Comparison of ENCODE assay signal across 27 cellular contexts in the genomic region with DNA sequence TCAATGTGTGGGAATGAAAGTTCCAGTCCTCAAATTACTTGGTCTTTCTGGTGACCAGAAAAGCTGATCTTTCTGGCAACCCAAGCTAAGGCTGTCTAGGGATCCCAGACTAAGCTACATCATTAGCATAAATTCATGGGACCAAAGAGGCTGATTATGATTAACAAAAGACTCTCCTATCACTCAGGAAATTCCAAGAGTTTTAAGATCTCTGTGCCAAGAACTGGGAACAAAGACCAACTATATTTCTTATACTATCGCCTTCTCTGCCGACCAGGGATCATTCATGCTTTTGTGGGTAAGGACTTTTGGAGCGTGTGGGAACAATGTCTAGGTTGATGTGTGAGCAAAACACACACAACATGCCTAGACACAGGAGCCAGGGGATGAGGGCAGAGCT. TPM values are rescaled to one million over a fixed set of nuclear protein-coding genes. Genes with fewer than 3 reads are reported as not detected.
DNase-seq lines count a peak whose midpoint lies in the region; ATAC-seq and TF ChIP-seq lines count a peak whose summit lies in the region.
"Had no signal": no experiment of that assay in that cellular context is flagged by ENCODE, and none has a peak within 500 bp of the region (broad histone marks: within the 10 kb centered on the region; RNA-seq: fewer than 3 reads in every experiment).

No MANE protein-coding gene starts in this region.

- no peak overlapping the region for H3K4me2 ChIP-seq in neuronal stem cell (ENCODE audit: insufficient read depth, low read length, poor library complexity, severe bottlenecking)
- H3K4me2 ChIP-seq: KMS-11, PC-9 had no signal

- TF ChIP-seq CTCF in fibroblast of pulmonary artery (IDR thresholded peaks at IDR 0.05; ENCODE audit: low read length, missing control alignments), result no peak
- no peak for TF ChIP-seq CTCF in foreskin fibroblast (IDR thresholded peaks at IDR 0.05; ENCODE audit: low read depth, low read length)
- no peak for TF ChIP-seq CTCF in foreskin keratinocyte (conservative IDR thresholded peaks at IDR 0.05)

- no peak overlapping the region for H3K9ac ChIP-seq in neuronal stem cell (ENCODE audit: low read depth, low read length, poor library complexity)
- H3K9ac ChIP-seq: KMS-11 had no signal

- no peak overlapping the region for H3K14ac ChIP-seq in neuronal stem cell (ENCODE audit: low read length)

- no peak for ATAC-seq in foreskin keratinocyte
- no peak for ATAC-seq in HG03342 (IDR thresholded peaks at IDR 0.05; ENCODE audit: unreplicated experiment)

- no peak overlapping the region for H3K4me3 ChIP-seq in fibroblast of pulmonary artery (replicated peaks; ENCODE audit: low read depth, low read length)
- no peak overlapping the region for H3K4me3 ChIP-seq in neuronal stem cell (ENCODE audit: low read length in 2 of 2)
- H3K4me3 ChIP-seq in foreskin fibroblast (ENCODE audit: low read depth in 1 of 2, low read length in 2 of 2), result no peak overlapping the region
- H3K4me3 ChIP-seq: PC-9, SJSA1 had no signal

- DNase-seq in SK-MEL-5 (ENCODE audit: low read depth, low spot score) (peak; percentile 78), fibroblast of pulmonary artery (ENCODE audit: low read depth) (peak; percentile 4), neuronal stem cell (ENCODE audit: low spot score) (no peak), foreskin fibroblast (no peak), foreskin keratinocyte (no peak), DMS153 treated with DMSO at 0.1 percent for 48 hours (lab: John Stamatoyannopoulos, UW; ENCODE audit: unreplicated experiment) (no peak)
- DNase-seq: ACHN; BE2C; Calu3; CD8-positive, alpha-beta memory T cell; DND-41; GOT3; HCEC 1CT; MM.1S; NCI-H1048; NCI-H1417; NCI-H1694 treated with DMSO at 0.1 percent for 48 hours; NCI-H2081; NCI-H2227 treated with DMSO at 0.1 percent for 48 hours; NCI-H526 treated with DMSO at 0.1 percent for 48 hours; PC-9; Right ventricle myocardium superior; RPMI8226 had no signal

- no CpG with 5 or more reads among the region's 3 CpGs for WGBS in neuronal stem cell (ENCODE audit: extremely low coverage in 2 of 2, insufficient read length in 2 of 2, insufficient replicate concordance in 1 of 2), 2 donors

- no peak overlapping the region for H3K23ac ChIP-seq in neuronal stem cell (ENCODE audit: low read depth, low read length, poor library complexity)

- H3K9me3 ChIP-seq in neuronal stem cell (replicated peaks in 1 of 2; ENCODE audit: control insufficient read depth in 2 of 2, insufficient read depth in 1 of 2, low read depth in 1 of 2, low read length in 2 of 2), result no peaks in the 10 kb centered on the region
- H3K9me3 ChIP-seq: BE2C, SJSA1 had no signal

- no peak overlapping the region for H4K8ac ChIP-seq in neuronal stem cell (ENCODE audit: low read depth, low read length)

- H3K27ac ChIP-seq in neuronal stem cell (replicated peaks; ENCODE audit: low read length) (no peak overlapping the region), foreskin keratinocyte (no peak overlapping the region)
- H3K27ac ChIP-seq: HL-60, KMS-11, PC-9, SJSA1 had no signal

- in situ Hi-C loops in SK-MEL-5 (cut with HindIII; ENCODE audit: low pct_unique_long_range_greater_than_20kb, low sequenced_read_pairs), result no loop called here

- no peaks in the 10 kb centered on the region for H3K27me3 ChIP-seq in neuronal stem cell (ENCODE audit: control insufficient read depth in 3 of 3, insufficient read depth in 3 of 3, low read depth in 1 of 3, low read length in 3 of 3)
- no peaks in the 10 kb centered on the region for H3K27me3 ChIP-seq in foreskin keratinocyte
- H3K27me3 ChIP-seq: BE2C had no signal

- no peak overlapping the region for H2BK15ac ChIP-seq in neuronal stem cell (ENCODE audit: low read length)

- H3K4me1 ChIP-seq in neuronal stem cell (ENCODE audit: control insufficient read depth in 2 of 2, insufficient read depth in 1 of 2, low read depth in 1 of 2, low read length in 2 of 2) (peaks cover 3 to 15% of the 10 kb centered on the region in 2 donors), foreskin keratinocyte (no peaks in the 10 kb centered on the region)
- H3K4me1 ChIP-seq: BE2C, SJSA1 had no signal

- H3K18ac ChIP-seq in neuronal stem cell (ENCODE audit: low read length), result no peak overlapping the region

- H2AK5ac ChIP-seq in neuronal stem cell (ENCODE audit: low read depth, low read length), result no peak overlapping the region

- no peak overlapping the region for H2BK120ac ChIP-seq in neuronal stem cell (ENCODE audit: low read depth, low read length)

- H3K79me1 ChIP-seq in neuronal stem cell (ENCODE audit: low read depth, low read length), result no peaks in the 10 kb centered on the region

- H4K91ac ChIP-seq in neuronal stem cell (ENCODE audit: low read depth, low read length, poor library complexity), result no peak overlapping the region

- H2AFZ ChIP-seq in neuronal stem cell (ENCODE audit: low read length), result peak overlapping the region; percentile 39
- H2AFZ ChIP-seq: PC-9 had no signal

- H2BK5ac ChIP-seq in neuronal stem cell (ENCODE audit: low read length), result no peak overlapping the region

- no peak overlapping the region for H2BK12ac ChIP-seq in neuronal stem cell (ENCODE audit: low read length)

- H3K4ac ChIP-seq in neuronal stem cell (ENCODE audit: low read length), result no peak overlapping the region

- H3K36me3 ChIP-seq in neuronal stem cell (replicated peaks in 1 of 2; ENCODE audit: control insufficient read depth in 2 of 2, insufficient read depth in 2 of 2, low read length in 2 of 2), result no peaks in the 10 kb centered on the region
- H3K36me3 ChIP-seq: BE2C, SJSA1 had no signal

RNA-seq across cellular contexts. Expression of a gene that starts 31.5 kb away (rescaled TPM):
- 9.4 and 9.8 TPM in 2 replicates for total RNA-seq in SK-MEL-5 (2014; rRNA removed; shearing (Covaris generic))
- 8.5 and 11.5 TPM in 2 replicates for polyA plus RNA-seq in SK-MEL-5 (2015; cell fraction: cytosol; rRNA removed)
- 30.1 and 35.6 TPM in 2 replicates for polyA plus RNA-seq in SK-MEL-5 (2015; cell fraction: nucleus; rRNA removed)
- polyA plus RNA-seq in neuronal stem cell (2013, experiment 1 of 2), result 13.1 TPM
- polyA plus RNA-seq in neuronal stem cell (2013, experiment 2 of 2), result 13.2 TPM
- total RNA-seq in foreskin keratinocyte, result 11.2 and 11.4 TPM in 2 replicates
- 1.6 and 1.7 TPM in 2 replicates for polyA plus RNA-seq in foreskin keratinocyte

Comparison
In these comparisons a context has a peak if more than half of its experiments do, and no peak if none do; other contexts are left out.
1. DNase-seq: peak in SK-MEL-5 (single experiment) and fibroblast of pulmonary artery (single experiment); none in neuronal stem cell (single experiment), foreskin fibroblast (0 of 2), foreskin keratinocyte (0 of 2) and DMS153 treated with DMSO at 0.1 percent for 48 hours (single experiment).